18 cellular contexts compared by ENCODE assay signal in the genomic region with DNA sequence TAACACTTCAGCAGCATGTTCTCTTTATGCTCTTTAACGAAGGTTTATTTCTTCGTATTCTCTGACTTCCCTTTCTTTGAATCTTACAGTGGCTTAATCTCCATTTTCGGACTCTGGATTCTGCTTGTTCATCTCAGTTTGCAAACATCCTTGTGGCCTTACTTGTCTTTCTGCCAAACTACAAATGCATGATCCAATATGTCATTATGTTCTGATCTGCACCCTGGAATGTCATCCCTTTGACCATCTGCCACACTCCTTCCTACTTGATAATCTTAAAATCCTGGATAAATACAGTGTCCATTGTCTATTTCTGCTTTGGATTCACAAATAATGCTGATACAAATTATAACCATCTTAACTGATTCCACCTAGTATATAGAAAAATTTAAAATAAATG.
DNase-seq lines count a peak whose midpoint lies in the region; ATAC-seq, FAIRE-seq and TF ChIP-seq lines count a peak whose summit lies in the region.
"Had no signal": no experiment of that assay in that cellular context is flagged by ENCODE, and none has a peak within 500 bp of the region (broad histone marks: within the 10 kb centered on the region; RNA-seq: fewer than 3 reads in every experiment).

No MANE protein-coding gene starts in this region.

- no peak overlapping the region for H3K4me3 ChIP-seq in H7 (ENCODE audit: insufficient read depth, low read depth, low read length)
- H3K4me3 ChIP-seq: GM12878 had no signal

- no peaks in the 10 kb centered on the region for H3K36me3 ChIP-seq in H7 (replicated peaks; ENCODE audit: control insufficient read depth, insufficient read depth, low read length)
- H3K36me3 ChIP-seq: BE2C had no signal

- no peak for TF ChIP-seq CTCF in D721Med (IDR thresholded peaks at IDR 0.05; ENCODE audit: insufficient read depth, missing control alignments)

- FAIRE-seq in D721Med (lab: Jason Lieb, UNC), result peak; percentile 97
- FAIRE-seq in HTR-8/SVneo (lab: Jason Lieb, UNC), result peak; percentile 68
- FAIRE-seq: GM12878, RCC 7860 had no signal

- DNase-seq in D721Med (ENCODE audit: insufficient read length, low spot score) (no peak), HTR-8/SVneo (ENCODE audit: insufficient read length, low spot score) (no peak), NCI-H82 treated with DMSO at 0.1 percent for 48 hours (lab: John Stamatoyannopoulos, UW; ENCODE audit: unreplicated experiment) (peak; percentile 85), cerebellar nuclear complex (lab: John Stamatoyannopoulos, UW) (peak; percentile 51 to 87), middle frontal gyrus (ENCODE audit: extremely low spot score, low spot score) (no peak), H7 (no peak), ecto neural progenitor cell (ENCODE audit: low spot score) (no peak)
- DNase-seq: BE2C, DMS53, GOT3, KG1, NCI-H1105, NCI-H187 treated with DMSO at 0.1 percent for 48 hours, NCI-H526 treated with DMSO at 0.1 percent for 48 hours, SHP77 treated with DMSO at 0.1 percent for 48 hours had no signal

- H3K27me3 ChIP-seq in H7 (ENCODE audit: control insufficient read depth, insufficient read depth, low read length), result no peaks in the 10 kb centered on the region
- H3K27me3 ChIP-seq: BE2C had no signal

- no peak for ATAC-seq in GM18511 (IDR thresholded peaks at IDR 0.05; ENCODE audit: unreplicated experiment)
- ATAC-seq: GM12878 had no signal

Comparison
In these comparisons a context has a peak if more than half of its experiments do, and no peak if none do; other contexts are left out.
1. DNase-seq: peak in NCI-H82 treated with DMSO at 0.1 percent for 48 hours (single experiment) and cerebellar nuclear complex (2 of 2); none in D721Med (single experiment), HTR-8/SVneo (single experiment), middle frontal gyrus (single experiment), H7 (single experiment) and ecto neural progenitor cell (single experiment).